In genomic region chr3:53219897-53220483, GRCh38 we compare ENCODE assay signal across 8 cellular contexts. TPM values are rescaled to one million over a fixed set of nuclear protein-coding genes. Genes with fewer than 3 reads are reported as not detected.
DNase-seq lines count a peak whose midpoint lies in the region; ATAC-seq, FAIRE-seq and TF ChIP-seq lines count a peak whose summit lies in the region.

No MANE protein-coding gene starts in this region.

- ATAC-seq in HG03280 (IDR thresholded peaks at IDR 0.05; ENCODE audit: unreplicated experiment), result peak; percentile 84

- DNase-seq in A172 (ENCODE audit: low spot score) (peak; percentile 78), GM18507 (ENCODE audit: extremely low spot score, insufficient read length, low read depth) (peak; percentile 70), NCI-H748 (lab: John Stamatoyannopoulos, UW; ENCODE audit: unreplicated experiment) (peak; percentile 67), dorsolateral prefrontal cortex (peak; percentile 69 to 86 (median 80)), lung microvascular endothelial cell (ENCODE audit: low read depth in 2 of 2) (peak; percentile 81 to 90)
- DNase-seq in activated CD4-positive, alpha-beta T cell treated with anti-CD3 and anti-CD28 coated beads, Interleukin-2, amount 50 U/mL, for 48 hours, result peak; percentile 87 to 89
- DNase-seq in stimulated activated CD8-positive, alpha-beta memory T cell treated with anti-CD3 and anti-CD28 coated beads, Interleukin-15, amount 100 ng/mL, for 4 hours (ENCODE audit: low read depth in 2 of 2), result peak; percentile 36 to 49

- peak; percentile 31 to 96 (median 85) for TF ChIP-seq CTCF in dorsolateral prefrontal cortex (IDR thresholded peaks at IDR 0.05 in 54 of 56, conservative IDR thresholded peaks at IDR 0.05 in 2 of 56; ENCODE audit: low read depth in 1 of 56, partially characterized antibody in 56 of 56)

- peak; percentile 91 for FAIRE-seq in GM18507 (lab: Jason Lieb, UNC)

- H3K4me3 ChIP-seq in dorsolateral prefrontal cortex, result no peak overlapping the region

- H3K27me3 ChIP-seq in dorsolateral prefrontal cortex, result no peaks in the 10 kb centered on the region

- peak overlapping the region in 2 of 59 donors; percentile 46 to 79 for H3K27ac ChIP-seq in dorsolateral prefrontal cortex

- intact Hi-C loops in dorsolateral prefrontal cortex (cut with DNase I), result no loop called here

RNA-seq across cellular contexts. Expression of gene TKT, which starts 35.8 kb away (rescaled TPM):
- total RNA-seq in A172 (2014; rRNA removed; shearing (Covaris generic)), result 406 and 438 TPM in 2 replicates
- total RNA-seq in dorsolateral prefrontal cortex (100 to 1,000 TPM; 130 to 245 (median 170) TPM), lung microvascular endothelial cell (112 and 265 TPM in 2 replicates)

RNA-seq across cellular contexts. Expression of gene PRKCD, which starts 59.0 kb away (rescaled TPM):
- 2.5 and 3.4 TPM in 2 replicates for total RNA-seq in A172 (2014; rRNA removed; shearing (Covaris generic))
- 10 to 100 TPM in 106 of 120 experiments, 1 to 10 TPM in 14; 6.1 to 36.1 (median 14.7) TPM for total RNA-seq in dorsolateral prefrontal cortex
- total RNA-seq in lung microvascular endothelial cell, result 0.99 and 1.5 TPM in 2 replicates
